ENCODE assay signal across 15 cellular contexts in the genomic region with DNA sequence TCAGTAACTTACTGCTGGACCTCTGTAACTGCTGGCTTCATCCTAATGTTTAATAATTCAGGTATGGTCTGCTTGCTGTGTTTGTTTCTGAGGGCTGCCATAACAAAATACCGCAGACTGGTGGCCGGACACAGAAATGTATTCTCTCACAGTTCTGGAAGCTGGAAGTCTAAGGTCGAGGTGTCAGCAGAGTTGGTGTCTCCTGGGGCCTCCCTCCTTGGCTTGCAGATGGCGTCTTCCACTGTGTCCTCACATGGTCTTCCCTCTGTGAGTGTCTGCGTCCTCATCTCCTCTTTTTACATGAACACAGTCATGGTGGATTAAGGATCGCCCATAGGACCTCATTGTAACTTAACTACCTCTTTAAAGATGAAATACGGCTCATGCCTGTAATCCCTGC.
"Had no signal": no experiment of that assay in that cellular context is flagged by ENCODE, and none has a peak within 500 bp of the region (broad histone marks: within the 10 kb centered on the region; RNA-seq: fewer than 3 reads in every experiment).

No MANE protein-coding gene starts in this region.

- DNase-seq: activated CD8-positive, alpha-beta memory T cell treated with anti-CD3 and anti-CD28 coated beads for 24 hours; activated naive CD4-positive, alpha-beta T cell treated with anti-CD3 and anti-CD28 coated beads, Interleukin-2, amount 10 ng/mL, durations not matched to agents 7 days and 5 days; amniotic stem cell; cortex of kidney; effector CD4-positive, alpha-beta T cell; foreskin fibroblast; naive B cell; SHP77; SK-N-SH; small intestine; stimulated activated CD4-positive, alpha-beta T cell treated with anti-CD3 and anti-CD28 coated beads, Interleukin-4, amount 100 ng/mL, for 24 hours; stimulated activated naive CD8-positive, alpha-beta T cell treated with anti-CD3 and anti-CD28 coated beads, Interleukin-15, amount 100 ng/mL, for 72 hours; T-cell; upper lobe of left lung had no signal

- H3K9me3 ChIP-seq: SK-N-SH, upper lobe of left lung had no signal

- H3K36me3 ChIP-seq: upper lobe of left lung had no signal

- H3K27me3 ChIP-seq: upper lobe of left lung had no signal

- H3K27ac ChIP-seq: upper lobe of left lung, VCaP had no signal

- H3K4me3 ChIP-seq: upper lobe of left lung had no signal

- ATAC-seq: stimulated activated naive CD8-positive, alpha-beta T cell treated with anti-CD3 and anti-CD28 coated beads, Interleukin-15, amount 100 ng/mL, for 72 hours; T-cell had no signal
